In genomic region chr18:13289501-13290205, GRCh38 we compare ENCODE assay signal across 12 cellular contexts.
DNase-seq lines count a peak whose midpoint lies in the region; ATAC-seq and TF ChIP-seq lines count a peak whose summit lies in the region.
"Had no signal": no experiment of that assay in that cellular context is flagged by ENCODE, and none has a peak within 500 bp of the region (broad histone marks: within the 10 kb centered on the region; RNA-seq: fewer than 3 reads in every experiment).

No MANE protein-coding gene starts in this region.

- ATAC-seq in GM18867 (IDR thresholded peaks at IDR 0.05; ENCODE audit: unreplicated experiment) = peak; percentile 38
- ATAC-seq in mucosa of descending colon = peak; percentile 58
- no peak for ATAC-seq in HG03378 (IDR thresholded peaks at IDR 0.05; ENCODE audit: unreplicated experiment)
- ATAC-seq: effector memory CD8-positive, alpha-beta T cell had no signal

- peak overlapping the region; percentile 67 for H3K27ac Mint-ChIP-seq in activated T-helper 1 cell treated with anti-CD3 and anti-CD28 coated beads, Interleukin-12 subunit alpha, Interleukin-12 subunit beta, Interleukin-2, Interleukin-4 antibody, amounts not matched to agents 30 ng/mL and 10 ng/mL and 1 ng/mL, durations not matched to agents 14 hours and 24 hours and 36 hours
- H3K27ac Mint-ChIP-seq in osteocyte (ENCODE audit: unreplicated experiment) = no peak overlapping the region

- DNase-seq in activated T-helper 1 cell treated with anti-CD3 and anti-CD28 coated beads, Interleukin-12 subunit alpha, Interleukin-12 subunit beta, Interleukin-2, Interleukin-4 antibody, amounts not matched to agents 30 ng/mL and 10 ng/mL and 1 ng/mL, durations not matched to agents 14 hours and 24 hours and 36 hours (ENCODE audit: low spot score) = no peak
- DNase-seq in mucosa of descending colon (no peak), NCI-H1092 treated with DMSO at 0.1 percent for 48 hours (lab: John Stamatoyannopoulos, UW) (no peak), DMS53 (lab: John Stamatoyannopoulos, UW) (no peak), osteocyte (ENCODE audit: extremely low spot score, unreplicated experiment) (no peak)
- DNase-seq: effector memory CD8-positive, alpha-beta T cell had no signal

- TF ChIP-seq CTCF in mucosa of descending colon (IDR thresholded peaks at IDR 0.05) = no peak
- TF ChIP-seq CTCF in osteocyte (IDR thresholded peaks at IDR 0.05) = no peak

- intact Hi-C loops in activated T-helper 1 cell treated with anti-CD3 and anti-CD28 coated beads, Interleukin-12 subunit alpha, Interleukin-12 subunit beta, Interleukin-2, Interleukin-4 antibody, amounts not matched to agents 30 ng/mL and 10 ng/mL and 1 ng/mL, durations not matched to agents 14 hours and 24 hours and 36 hours (cut with micrococcal nuclease) = loop anchor here (1.0 to 5.0 kb wide), 3 partner anchors 73 to 148 kb away; no protein-coding TSS in a partner anchor
- intact Hi-C loops in mucosa of descending colon (cut with DNase I, micrococcal nuclease) = no loop called here

- peaks cover 66% of the 10 kb centered on the region for H3K4me1 Mint-ChIP-seq in activated T-helper 1 cell treated with anti-CD3 and anti-CD28 coated beads, Interleukin-12 subunit alpha, Interleukin-12 subunit beta, Interleukin-2, Interleukin-4 antibody, amounts not matched to agents 30 ng/mL and 10 ng/mL and 1 ng/mL, durations not matched to agents 14 hours and 24 hours and 36 hours (ENCODE audit: low read depth)
- H3K4me1 Mint-ChIP-seq in osteocyte (ENCODE audit: unreplicated experiment) = peaks cover 11% of the 10 kb centered on the region

- peaks cover 10 to 84% (median 57%) of the 10 kb centered on the region in 10 experiments; a peak in 19 of 20 replicates for H3K4me1 ChIP-seq in BLaER1 treated with 17β-estradiol and CSF1 and Interleukin-3, amounts not matched to agents 10 nM and 100 nM
- no peaks in the 10 kb centered on the region for H3K4me1 ChIP-seq in mucosa of descending colon (ENCODE audit: low read depth)
- H3K4me1 ChIP-seq: SJSA1 had no signal

- H3K27me3 ChIP-seq in BLaER1 treated with 17β-estradiol and CSF1 and Interleukin-3, amounts not matched to agents 10 nM and 100 nM = no peaks in the 10 kb centered on the region

- no peak overlapping the region for H3K9ac ChIP-seq in BLaER1 treated with 17β-estradiol and CSF1 and Interleukin-3, amounts not matched to agents 10 nM and 100 nM

- peak overlapping the region; percentile 15 to 64 (median 42) for H3K4me2 ChIP-seq in BLaER1 treated with 17β-estradiol and CSF1 and Interleukin-3, amounts not matched to agents 10 nM and 100 nM

- H3K4me3 ChIP-seq in BLaER1 treated with 17β-estradiol and CSF1 and Interleukin-3, amounts not matched to agents 10 nM and 100 nM = no peak overlapping the region
- H3K4me3 ChIP-seq in mucosa of descending colon = no peak overlapping the region
- H3K4me3 ChIP-seq: SJSA1 had no signal

- H3K27me3 Mint-ChIP-seq in activated T-helper 1 cell treated with anti-CD3 and anti-CD28 coated beads, Interleukin-12 subunit alpha, Interleukin-12 subunit beta, Interleukin-2, Interleukin-4 antibody, amounts not matched to agents 30 ng/mL and 10 ng/mL and 1 ng/mL, durations not matched to agents 14 hours and 24 hours and 36 hours (ENCODE audit: insufficient read depth) = peaks cover 3% of the 10 kb centered on the region
- no peaks in the 10 kb centered on the region for H3K27me3 Mint-ChIP-seq in osteocyte (ENCODE audit: unreplicated experiment)
- H3K27me3 Mint-ChIP-seq: stimulated activated naive CD8-positive, alpha-beta T cell treated with anti-CD3 and anti-CD28 coated beads, Interleukin-15, Interleukin-2, amounts not matched to agents 100 ng/mL and 50 ng/mL, for 24 hours had no signal

- peaks cover 0 to 6% (median 0%) of the 10 kb centered on the region in 11 experiments; a peak in 2 of 22 replicates for H4K20me1 ChIP-seq in BLaER1 treated with 17β-estradiol and CSF1 and Interleukin-3, amounts not matched to agents 10 nM and 100 nM

- H3K4me3 Mint-ChIP-seq in activated T-helper 1 cell treated with anti-CD3 and anti-CD28 coated beads, Interleukin-12 subunit alpha, Interleukin-12 subunit beta, Interleukin-2, Interleukin-4 antibody, amounts not matched to agents 30 ng/mL and 10 ng/mL and 1 ng/mL, durations not matched to agents 14 hours and 24 hours and 36 hours = no peak overlapping the region
- no peak overlapping the region for H3K4me3 Mint-ChIP-seq in osteocyte (ENCODE audit: unreplicated experiment)
- H3K4me3 Mint-ChIP-seq: stimulated activated naive CD8-positive, alpha-beta T cell treated with anti-CD3 and anti-CD28 coated beads, Interleukin-15, Interleukin-2, amounts not matched to agents 100 ng/mL and 50 ng/mL, for 24 hours had no signal

- peak overlapping the region in 2 of 11 experiments; percentile 12 to 26; a peak in 1 of 22 replicates for H3K27ac ChIP-seq in BLaER1 treated with 17β-estradiol and CSF1 and Interleukin-3, amounts not matched to agents 10 nM and 100 nM
- H3K27ac ChIP-seq: C4-2B, SJSA1 had no signal

- H3K36me3 ChIP-seq in BLaER1 treated with 17β-estradiol and CSF1 and Interleukin-3, amounts not matched to agents 10 nM and 100 nM = peaks cover 0 to 79% (median 14%) of the 10 kb centered on the region in 11 experiments; a peak in 9 of 22 replicates
- H3K36me3 ChIP-seq in mucosa of descending colon (ENCODE audit: low read depth) = no peaks in the 10 kb centered on the region
- H3K36me3 ChIP-seq: SJSA1 had no signal

- H3K9me3 ChIP-seq in BLaER1 treated with 17β-estradiol and CSF1 and Interleukin-3, amounts not matched to agents 10 nM and 100 nM (replicated peaks in 1 of 11) = no peaks in the 10 kb centered on the region; a peak in 1 of 22 replicates
- no peaks in the 10 kb centered on the region for H3K9me3 ChIP-seq in mucosa of descending colon
- H3K9me3 ChIP-seq: SJSA1 had no signal

- H3K9me3 Mint-ChIP-seq in activated T-helper 1 cell treated with anti-CD3 and anti-CD28 coated beads, Interleukin-12 subunit alpha, Interleukin-12 subunit beta, Interleukin-2, Interleukin-4 antibody, amounts not matched to agents 30 ng/mL and 10 ng/mL and 1 ng/mL, durations not matched to agents 14 hours and 24 hours and 36 hours = no peaks in the 10 kb centered on the region
- H3K9me3 Mint-ChIP-seq in osteocyte (ENCODE audit: unreplicated experiment) = no peaks in the 10 kb centered on the region
- H3K9me3 Mint-ChIP-seq: effector memory CD8-positive, alpha-beta T cell; stimulated activated naive CD8-positive, alpha-beta T cell treated with anti-CD3 and anti-CD28 coated beads, Interleukin-15, Interleukin-2, amounts not matched to agents 100 ng/mL and 50 ng/mL, for 24 hours had no signal

- peaks cover 2% of the 10 kb centered on the region for H3K36me3 Mint-ChIP-seq in activated T-helper 1 cell treated with anti-CD3 and anti-CD28 coated beads, Interleukin-12 subunit alpha, Interleukin-12 subunit beta, Interleukin-2, Interleukin-4 antibody, amounts not matched to agents 30 ng/mL and 10 ng/mL and 1 ng/mL, durations not matched to agents 14 hours and 24 hours and 36 hours (ENCODE audit: low read depth)
- H3K36me3 Mint-ChIP-seq in osteocyte (ENCODE audit: unreplicated experiment) = no peaks in the 10 kb centered on the region
